15 cellular contexts compared by ENCODE assay signal in genomic region chr16:22685162-22685830, GRCh38.
A peak's percentile ranks its signal among the peaks of the same experiment; 100 is the strongest.
DNase-seq lines count a peak whose midpoint lies in the region; ATAC-seq and TF ChIP-seq lines count a peak whose summit lies in the region.
"Had no signal": no experiment of that assay in that cellular context is flagged by ENCODE, and none has a peak within 500 bp of the region (broad histone marks: within the 10 kb centered on the region; RNA-seq: fewer than 3 reads in every experiment).

No MANE protein-coding gene starts in this region.

- TF ChIP-seq EP300 in ovary (IDR thresholded peaks at IDR 0.05) = peak; percentile 98

- H3K27me3 ChIP-seq in heart left ventricle (peaks cover 0 to under 1% (median 0%) of the 10 kb centered on the region in 9 donors), ovary (no peaks in the 10 kb centered on the region), upper lobe of right lung (no peaks in the 10 kb centered on the region)

- no peak for TF ChIP-seq CTCF in heart left ventricle (IDR thresholded peaks at IDR 0.05)
- no peak for TF ChIP-seq CTCF in ovary (IDR thresholded peaks at IDR 0.05)
- TF ChIP-seq CTCF in upper lobe of right lung (IDR thresholded peaks at IDR 0.05) = no peak

- H3K4me3 ChIP-seq in heart left ventricle (no peak overlapping the region), ovary (no peak overlapping the region), upper lobe of right lung (no peak overlapping the region)

- H3K9me3 ChIP-seq in heart left ventricle (peaks cover 0 to 19% (median 7%) of the 10 kb centered on the region in 12 donors), ovary (no peaks in the 10 kb centered on the region), upper lobe of right lung (no peaks in the 10 kb centered on the region)

- H3K4me1 ChIP-seq in heart left ventricle (peaks cover 0 to 19% (median 5%) of the 10 kb centered on the region in 12 donors), ovary (ENCODE audit: insufficient read depth) (peaks cover 1% of the 10 kb centered on the region), upper lobe of right lung (peaks cover 13% of the 10 kb centered on the region)

- H3K27ac ChIP-seq in heart left ventricle (peak overlapping the region in 9 of 12 donors; percentile 5 to 73 (median 53)), ovary (no peak overlapping the region), upper lobe of right lung (peak overlapping the region; percentile 43)
- H3K27ac ChIP-seq: WERI-Rb-1 had no signal

- intact Hi-C loops in heart left ventricle (cut with DNase I) (loop anchor here in 1 of 10 donors (2.0 kb wide), 1 partner anchor 1128 kb away; no protein-coding TSS in a partner anchor), ovary (cut with DNase I) (no loop called here), upper lobe of right lung (cut with DNase I) (no loop called here)

- 48 to 63% (median 54%) methylated on average over 3 of the region's 3 CpGs for WGBS in heart left ventricle, 4 donors
- 38 to 51% (median 40%) methylated on average over 3 of the region's 3 CpGs for WGBS in ovary, 3 donors

- in situ Hi-C loops in SK-MEL-5 (cut with HindIII; ENCODE audit: low pct_unique_long_range_greater_than_20kb, low sequenced_read_pairs) = no loop called here

- TF ChIP-seq POLR2A in heart left ventricle (IDR thresholded peaks at IDR 0.05) = no peak
- no peak for TF ChIP-seq POLR2A in ovary (IDR thresholded peaks at IDR 0.05)

- H3K36me3 ChIP-seq in heart left ventricle (no peaks in the 10 kb centered on the region), ovary (no peaks in the 10 kb centered on the region), upper lobe of right lung (no peaks in the 10 kb centered on the region)
- H3K36me3 ChIP-seq: WERI-Rb-1 had no signal

- ATAC-seq in heart left ventricle = peak; percentile 91 to 94 (median 93)
- peak; percentile 65 for ATAC-seq in upper lobe of right lung
- ATAC-seq in HG02970 (IDR thresholded peaks at IDR 0.05; ENCODE audit: low FRiP score, unreplicated experiment) = no peak
- ATAC-seq: natural killer cell treated with Interleukin-12 subunit alpha and Interleukin-12 subunit beta and Interleukin-15 and Interleukin-18, amount 100 ng/mL, for 72 hours had no signal

- peak; percentile 47 for DNase-seq in SK-MEL-5 (ENCODE audit: low read depth, low spot score)
- DNase-seq in heart left ventricle = peak in 4 of 5 donors; percentile 53 to 86 (median 54)
- DNase-seq in ovary = peak in 3 of 5 donors; percentile 54 to 70 (median 67)
- no peak for DNase-seq in upper lobe of right lung
- DNase-seq in UCSD-AML1 (lab: John Stamatoyannopoulos, UW; ENCODE audit: unreplicated experiment) = no peak
- DNase-seq in NCI-H748 treated with DMSO at 0.1 percent for 48 hours (lab: John Stamatoyannopoulos, UW) = no peak
- DNase-seq in activated CD8-positive, alpha-beta memory T cell treated with anti-CD3 and anti-CD28 coated beads, Interleukin-2, amount 50 U/mL, for 48 hours = no peak
- DNase-seq: activated T-cell treated with anti-CD3 and anti-CD28 coated beads, Interleukin-2, amount 50 U/mL, for 1 hour; COR-L47; NCI-H1092; NCI-H524; stimulated activated naive CD4-positive, alpha-beta T cell; WERI-Rb-1 had no signal

Comparison
In these comparisons a context has a peak if more than half of its experiments do, and no peak if none do; other contexts are left out.
1. DNase-seq: peak in SK-MEL-5 (single experiment), heart left ventricle (4 of 5) and ovary (3 of 5); none in upper lobe of right lung (single experiment), UCSD-AML1 (single experiment), NCI-H748 treated with DMSO at 0.1 percent for 48 hours (single experiment) and activated CD8-positive, alpha-beta memory T cell treated with anti-CD3 and anti-CD28 coated beads, Interleukin-2, amount 50 U/mL, for 48 hours (single experiment).
2. H3K27ac ChIP-seq: peak in heart left ventricle (9 of 12) and upper lobe of right lung (single experiment); none in ovary (0 of 2).